Comparison of ENCODE assay signal across 8 cellular contexts in genomic region chr18:11849845-11850747, GRCh38. TPM values are rescaled to one million over a fixed set of nuclear protein-coding genes. Genes with fewer than 3 reads are reported as not detected.
A peak's percentile ranks its signal among the peaks of the same experiment; 100 is the strongest.
DNase-seq lines count a peak whose midpoint lies in the region; ATAC-seq lines count a peak whose summit lies in the region.

No MANE protein-coding gene starts in this region.

- peak overlapping the region; percentile 100 for H3K27ac ChIP-seq in GM23248
- peak overlapping the region; percentile 95 for H3K27ac ChIP-seq in mesodermal cell (ENCODE audit: low read depth, low read length, severe bottlenecking)

- H3K27me3 Mint-ChIP-seq in effector memory CD8-positive, alpha-beta T cell, result no peaks in the 10 kb centered on the region

- DNase-seq in GM23248 (peak; percentile 94), NCI-H524 treated with DMSO at 0.1 percent for 48 hours (lab: John Stamatoyannopoulos, UW) (peak; percentile 34)
- peak; percentile 72 for DNase-seq in activated CD8-positive, alpha-beta memory T cell treated with anti-CD3 and anti-CD28 coated beads for 24 hours
- peak; percentile 53 to 63 (median 56) for DNase-seq in effector memory CD8-positive, alpha-beta T cell
- peak; percentile 34 for DNase-seq in stimulated activated CD8-positive, alpha-beta memory T cell treated with anti-CD3 and anti-CD28 coated beads, Interleukin-12 subunit alpha, Interleukin-12 subunit beta, amount 100 ng/mL, for 1 hour (ENCODE audit: low read depth)

- peak overlapping the region; percentile 97 for H3K4me3 ChIP-seq in GM23248
- peak overlapping the region; percentile 97 for H3K4me3 ChIP-seq in mesodermal cell (ENCODE audit: extremely low read depth, insufficient read depth, low read length, poor library complexity, severe bottlenecking)

- H3K9me2 ChIP-seq in GM23248 (ENCODE audit: insufficient read depth), result no peaks in the 10 kb centered on the region

- H3K4me2 ChIP-seq in GM23248 (ENCODE audit: unreplicated experiment), result peak overlapping the region; percentile 100

- H3K79me2 ChIP-seq in GM23248 (ENCODE audit: insufficient read depth), result peaks cover 39% of the 10 kb centered on the region

- H3K36me3 ChIP-seq in GM23248 (ENCODE audit: low read depth), result no peaks in the 10 kb centered on the region
- H3K36me3 ChIP-seq in mesodermal cell (ENCODE audit: control insufficient read depth, insufficient read depth, low read length), result peaks cover 10% of the 10 kb centered on the region

- H3K27ac Mint-ChIP-seq in effector memory CD8-positive, alpha-beta T cell, result peak overlapping the region; percentile 100

- H3K27me3 ChIP-seq in GM23248 (replicated peaks; ENCODE audit: insufficient read depth), result no peaks in the 10 kb centered on the region

- peak; percentile 46 for ATAC-seq in effector memory CD8-positive, alpha-beta T cell (replicated peaks)
- ATAC-seq in GM18873 (IDR thresholded peaks at IDR 0.05; ENCODE audit: low FRiP score, unreplicated experiment), result no peak
- ATAC-seq in GM18867 (IDR thresholded peaks at IDR 0.05; ENCODE audit: unreplicated experiment), result no peak

- H3K36me3 Mint-ChIP-seq in effector memory CD8-positive, alpha-beta T cell (ENCODE audit: insufficient read depth), result peaks cover 46% of the 10 kb centered on the region

- in situ Hi-C loops in GM23248 (cut with MboI), result no loop called here

- peak overlapping the region; percentile 74 for H2AFZ ChIP-seq in GM23248

- peak overlapping the region; percentile 100 for H3K4me3 Mint-ChIP-seq in effector memory CD8-positive, alpha-beta T cell

- peaks cover 38% of the 10 kb centered on the region for H3F3A ChIP-seq in GM23248 (ENCODE audit: insufficient read depth)

- no peaks in the 10 kb centered on the region for H4K20me1 ChIP-seq in GM23248 (ENCODE audit: insufficient read depth)

- peaks cover 29 to 36% of the 10 kb centered on the region in 2 donors for H3K4me1 Mint-ChIP-seq in effector memory CD8-positive, alpha-beta T cell (ENCODE audit: low read depth in 2 of 2)

- 3 to 4% methylated on average over 19 of the region's 19 CpGs for WGBS in GM23248 (ENCODE audit: low coverage in 1 of 2, low lambda C conversion rate in 2 of 2, missing lambda C conversion rate in 2 of 2), 2 experiments
- WGBS in mesodermal cell (ENCODE audit: insufficient coverage in 2 of 2), 2 experiments, result 77 to 80% methylated on average over 14 of the region's 19 CpGs

- H3K4me1 ChIP-seq in GM23248 (ENCODE audit: insufficient read depth), result peaks cover 17% of the 10 kb centered on the region; the same call in 1 of the 2 replicates
- H3K4me1 ChIP-seq in mesodermal cell (ENCODE audit: control insufficient read depth, insufficient read depth, low read length, poor library complexity, severe bottlenecking), result peaks cover 16% of the 10 kb centered on the region

- H3K9me3 Mint-ChIP-seq in effector memory CD8-positive, alpha-beta T cell, result no peaks in the 10 kb centered on the region

- no peaks in the 10 kb centered on the region for H3K9me3 ChIP-seq in GM23248 (ENCODE audit: low read depth)
- H3K9me3 ChIP-seq in mesodermal cell (ENCODE audit: control insufficient read depth, low read length), result no peaks in the 10 kb centered on the region

- peak overlapping the region; percentile 99 for H3K9ac ChIP-seq in GM23248

RNA-seq across cellular contexts. Expression of gene CHMP1B, which starts 1.1 kb away (rescaled TPM):
- total RNA-seq in GM23248 (2014; rRNA removed; shearing (Covaris generic)), result 47.4 and 47.8 TPM in 2 replicates
- 47.1 and 49.2 TPM in 2 replicates for polyA plus RNA-seq in GM23248 (2016; fragmentation: Nextera tagmentation; extraction: Ambion mirVana)
- 40.1 TPM for polyA plus RNA-seq in mesodermal cell (2013, experiment 1 of 2)
- 38.2 TPM for polyA plus RNA-seq in mesodermal cell (2013, experiment 2 of 2)

RNA-seq across cellular contexts. Expression of gene MPPE1, which starts 58.0 kb away (rescaled TPM):
- total RNA-seq in GM23248 (2014; rRNA removed; shearing (Covaris generic)), result 25.6 and 34.8 TPM in 2 replicates
- polyA plus RNA-seq in GM23248 (2016; fragmentation: Nextera tagmentation; extraction: Ambion mirVana), result 39.7 and 47.2 TPM in 2 replicates
- polyA plus RNA-seq in mesodermal cell (2013, experiment 1 of 2), result 20.6 TPM
- polyA plus RNA-seq in mesodermal cell (2013, experiment 2 of 2), result 21.3 TPM

Comparison
In these comparisons a context has a peak if more than half of its experiments do, and no peak if none do; other contexts are left out.
1. DNase-seq: peak in every context shown above with its lines; median percentile 94 in GM23248; 72 in activated CD8-positive, alpha-beta memory T cell treated with anti-CD3 and anti-CD28 coated beads for 24 hours; 56 in effector memory CD8-positive, alpha-beta T cell; 34 in NCI-H524 treated with DMSO at 0.1 percent for 48 hours; 34 in stimulated activated CD8-positive, alpha-beta memory T cell treated with anti-CD3 and anti-CD28 coated beads, Interleukin-12 subunit alpha, Interleukin-12 subunit beta, amount 100 ng/mL, for 1 hour.